19 cellular contexts compared by ENCODE assay signal in the genomic region with DNA sequence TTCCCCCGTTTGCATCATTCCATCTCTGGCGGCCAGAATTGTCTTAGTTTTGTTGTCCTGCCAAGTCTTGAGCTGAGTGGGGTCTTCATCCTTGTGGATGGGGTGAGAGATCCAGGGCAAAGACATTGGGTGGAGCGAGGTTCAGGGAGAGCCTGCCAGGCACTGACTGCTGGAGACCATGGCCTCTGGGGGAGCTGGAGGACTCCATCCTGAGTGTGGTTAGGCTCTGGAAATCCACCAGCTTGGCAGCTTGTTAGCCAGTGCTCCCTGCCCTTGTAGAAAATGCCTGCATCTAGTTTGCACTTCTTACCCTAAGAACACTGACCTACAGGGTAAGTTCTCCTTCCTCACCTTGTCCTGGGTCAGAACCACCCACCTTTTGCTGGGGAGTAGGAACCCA.
DNase-seq lines count a peak whose midpoint lies in the region; ATAC-seq and TF ChIP-seq lines count a peak whose summit lies in the region.
"Had no signal": no experiment of that assay in that cellular context is flagged by ENCODE, and none has a peak within 500 bp of the region (broad histone marks: within the 10 kb centered on the region; RNA-seq: fewer than 3 reads in every experiment).

No MANE protein-coding gene starts in this region.

- H3K9me3 Mint-ChIP-seq in natural killer cell treated with Interleukin-12 subunit alpha and Interleukin-12 subunit beta and Interleukin-15 and Interleukin-18, amount 100 ng/mL, for 72 hours: peaks cover 3% of the 10 kb centered on the region

- H3K36me3 ChIP-seq in HEK293 (ENCODE audit: control insufficient read depth in 2 of 2, insufficient read depth in 1 of 2, low read length in 2 of 2): no peaks in the 10 kb centered on the region
- H3K36me3 ChIP-seq in neuronal stem cell (replicated peaks in 1 of 2; ENCODE audit: control insufficient read depth in 2 of 2, insufficient read depth in 2 of 2, low read length in 2 of 2): no peaks in the 10 kb centered on the region
- no peaks in the 10 kb centered on the region for H3K36me3 ChIP-seq in mammary epithelial cell (ENCODE audit: insufficient read depth, low read length)
- H3K36me3 ChIP-seq: BLaER1 had no signal

- H3K14ac ChIP-seq in neuronal stem cell (ENCODE audit: low read length): peak overlapping the region; percentile 87

- no peak overlapping the region for H3K4me3 ChIP-seq in HEK293 (ENCODE audit: low read depth, low read length)
- no peak overlapping the region for H3K4me3 ChIP-seq in neuronal stem cell (ENCODE audit: low read length in 2 of 2)
- no peak overlapping the region for H3K4me3 ChIP-seq in mammary epithelial cell (replicated peaks in 1 of 3; ENCODE audit: insufficient read depth in 1 of 3, low read depth in 2 of 3, low read length in 3 of 3)
- H3K4me3 ChIP-seq: BLaER1, GM12878, GM23248, HAP-1 had no signal

- no peak overlapping the region for H3K27ac Mint-ChIP-seq in natural killer cell treated with Interleukin-12 subunit alpha and Interleukin-12 subunit beta and Interleukin-15 and Interleukin-18, amount 100 ng/mL, for 72 hours
- H3K27ac Mint-ChIP-seq: B cell; CD4-positive, CD25-positive, alpha-beta regulatory T cell; CD8-positive, alpha-beta T cell had no signal

- peaks cover 7 to 10% of the 10 kb centered on the region in 2 donors for H3K27me3 Mint-ChIP-seq in natural killer cell treated with Interleukin-12 subunit alpha and Interleukin-12 subunit beta and Interleukin-15 and Interleukin-18, amount 100 ng/mL, for 72 hours
- H3K27me3 Mint-ChIP-seq: B cell had no signal

- peak overlapping the region; percentile 2 for H2AK5ac ChIP-seq in neuronal stem cell (ENCODE audit: low read depth, low read length)

- H3K4me3 Mint-ChIP-seq in natural killer cell treated with Interleukin-12 subunit alpha and Interleukin-12 subunit beta and Interleukin-15 and Interleukin-18, amount 100 ng/mL, for 72 hours: no peak overlapping the region
- H3K4me3 Mint-ChIP-seq: B cell; CD4-positive, CD25-positive, alpha-beta regulatory T cell; CD8-positive, alpha-beta T cell had no signal

- no peak overlapping the region for H3K23ac ChIP-seq in neuronal stem cell (ENCODE audit: low read depth, low read length, poor library complexity)

- DNase-seq in neuronal stem cell (ENCODE audit: low spot score) (no peak), mammary epithelial cell (no peak), NCI-H187 (lab: John Stamatoyannopoulos, UW) (no peak)
- DNase-seq in natural killer cell treated with Interleukin-12 subunit alpha and Interleukin-12 subunit beta and Interleukin-15 and Interleukin-18, amount 100 ng/mL, for 72 hours (ENCODE audit: low spot score): no peak
- DNase-seq: Caco-2; CD4-positive, CD25-positive, alpha-beta regulatory T cell; CD8-positive, alpha-beta T cell; DMS153; DND-41; GDM1; GM23248 had no signal

- POLR2A ChIA-PET in HEK293 (lab: Yijun Ruan, JAX): no interaction called here

- H3K4me1 ChIP-seq in HEK293 (ENCODE audit: control insufficient read depth, insufficient read depth, low read length) (peaks cover 8% of the 10 kb centered on the region; the same call in 1 of the 2 replicates), neuronal stem cell (ENCODE audit: control insufficient read depth in 2 of 2, insufficient read depth in 1 of 2, low read depth in 1 of 2, low read length in 2 of 2) (peaks cover 0 to 19% of the 10 kb centered on the region in 2 donors), mammary epithelial cell (ENCODE audit: insufficient read depth, low read length) (no peaks in the 10 kb centered on the region)
- H3K4me1 ChIP-seq: BLaER1, Caco-2 had no signal

- no peaks in the 10 kb centered on the region for H3K4me1 Mint-ChIP-seq in natural killer cell treated with Interleukin-12 subunit alpha and Interleukin-12 subunit beta and Interleukin-15 and Interleukin-18, amount 100 ng/mL, for 72 hours (ENCODE audit: low read depth in 2 of 2)
- H3K4me1 Mint-ChIP-seq: B cell; CD4-positive, CD25-positive, alpha-beta regulatory T cell had no signal

- CTCF ChIA-PET in HEK293 (lab: Yijun Ruan, JAX) (interaction anchor here (0.6 kb wide), 1 partner anchor 20 kb away, joined by 5 read pairs; no protein-coding TSS in a partner anchor), mammary epithelial cell (lab: Charles Lee; ENCODE audit: low non-redundant PET) (no interaction called here)

- dilution Hi-C loops in mammary epithelial cell (cut with HindIII; ENCODE audit: low sequenced_read_pairs): no loop called here

- H3K79me1 ChIP-seq in neuronal stem cell (ENCODE audit: low read depth, low read length): no peaks in the 10 kb centered on the region

- peaks cover 6% of the 10 kb centered on the region for H3K36me3 Mint-ChIP-seq in natural killer cell treated with Interleukin-12 subunit alpha and Interleukin-12 subunit beta and Interleukin-15 and Interleukin-18, amount 100 ng/mL, for 72 hours
- H3K36me3 Mint-ChIP-seq: CD4-positive, CD25-positive, alpha-beta regulatory T cell; CD8-positive, alpha-beta T cell had no signal

- H4K20me1 ChIP-seq in mammary epithelial cell (ENCODE audit: insufficient read depth, low read length): no peaks in the 10 kb centered on the region
- H4K20me1 ChIP-seq: BLaER1 had no signal

- H3K4me2 ChIP-seq in neuronal stem cell (ENCODE audit: insufficient read depth, low read length, poor library complexity, severe bottlenecking) (no peak overlapping the region), mammary epithelial cell (ENCODE audit: insufficient read depth, low read depth, low read length) (no peak overlapping the region)
- H3K4me2 ChIP-seq: BLaER1 had no signal

- H4K91ac ChIP-seq in neuronal stem cell (ENCODE audit: low read depth, low read length, poor library complexity): no peak overlapping the region

- peak overlapping the region; percentile 6 for H2BK15ac ChIP-seq in neuronal stem cell (ENCODE audit: low read length)

- H3K79me2 ChIP-seq in mammary epithelial cell (ENCODE audit: insufficient read depth, low read length): no peaks in the 10 kb centered on the region

- in situ Hi-C loops in mammary epithelial cell (cut with MboI; ENCODE audit: low sequenced_read_pairs in 2 of 2): no loop called here

- no peak overlapping the region for H2BK5ac ChIP-seq in neuronal stem cell (ENCODE audit: low read length)

- H2AFZ ChIP-seq in neuronal stem cell (ENCODE audit: low read length) (no peak overlapping the region), mammary epithelial cell (ENCODE audit: low read depth, low read length) (no peak overlapping the region)
- H2AFZ ChIP-seq: GM23248 had no signal

- H2BK120ac ChIP-seq in neuronal stem cell (ENCODE audit: low read depth, low read length): no peak overlapping the region

- H3K4ac ChIP-seq in neuronal stem cell (ENCODE audit: low read length): no peak overlapping the region

- intact Hi-C loops in mammary epithelial cell (cut with micrococcal nuclease): no loop called here

- no CpG with 5 or more reads among the region's 3 CpGs for WGBS in neuronal stem cell (ENCODE audit: extremely low coverage in 2 of 2, insufficient read length in 2 of 2, insufficient replicate concordance in 1 of 2), 2 donors
- 50% methylated on average over 1 of the region's 3 CpGs for WGBS in mammary epithelial cell (ENCODE audit: low coverage, missing lambda C conversion rate)

- H3K9ac ChIP-seq in neuronal stem cell (ENCODE audit: low read depth, low read length, poor library complexity): no peak overlapping the region
- no peak overlapping the region for H3K9ac ChIP-seq in mammary epithelial cell (ENCODE audit: insufficient read depth, low read length)
- H3K9ac ChIP-seq: BLaER1, GM23248 had no signal

- ATAC-seq in natural killer cell treated with Interleukin-12 subunit alpha and Interleukin-12 subunit beta and Interleukin-15 and Interleukin-18, amount 100 ng/mL, for 72 hours: no peak
- ATAC-seq in HG02678 (IDR thresholded peaks at IDR 0.05; ENCODE audit: unreplicated experiment): no peak
- ATAC-seq: CD8-positive, alpha-beta T cell; GM12878 had no signal

- BruUV-seq in mammary epithelial cell (replicated peaks; lab: Mats Ljungman, UMichigan): no TSS peak

- H3K27me3 ChIP-seq in neuronal stem cell (ENCODE audit: control insufficient read depth in 3 of 3, insufficient read depth in 3 of 3, low read depth in 1 of 3, low read length in 3 of 3) (no peaks in the 10 kb centered on the region), mammary epithelial cell (ENCODE audit: insufficient read depth, low read length) (no peaks in the 10 kb centered on the region)
- H3K27me3 ChIP-seq: BLaER1 had no signal

- H2BK12ac ChIP-seq in neuronal stem cell (ENCODE audit: low read length): peak overlapping the region; percentile 75

- H3K27ac ChIP-seq in HEK293 (ENCODE audit: extremely low read depth, low read depth, low read length) (no peak overlapping the region), cingulate gyrus (ENCODE audit: low read depth, low read length) (peak overlapping the region; percentile 20), neuronal stem cell (replicated peaks; ENCODE audit: low read length) (no peak overlapping the region), mammary epithelial cell (ENCODE audit: insufficient read depth, low read depth, low read length) (no peak overlapping the region)
- H3K27ac ChIP-seq: BLaER1, C4-2B, GM23248 had no signal

- no peak for TF ChIP-seq CTCF in HEK293 (tag by site-specific recombination; IDR thresholded peaks at IDR 0.05)
- no peak for TF ChIP-seq CTCF in mammary epithelial cell (conservative IDR thresholded peaks at IDR 0.05 in 1 of 2, IDR thresholded peaks at IDR 0.05 in 1 of 2; ENCODE audit: extremely low read depth in 1 of 2, insufficient read depth in 1 of 2, low read depth in 1 of 2, low read length in 2 of 2)

- peak overlapping the region; percentile 88 for H3K18ac ChIP-seq in neuronal stem cell (ENCODE audit: low read length)

- H4K8ac ChIP-seq in neuronal stem cell (ENCODE audit: low read depth, low read length): no peak overlapping the region

- H3K9me3 ChIP-seq in HEK293 (ENCODE audit: control insufficient read depth, insufficient read depth, low read depth, low read length) (peaks cover 10% of the 10 kb centered on the region), neuronal stem cell (replicated peaks in 1 of 2; ENCODE audit: control insufficient read depth in 2 of 2, insufficient read depth in 1 of 2, low read depth in 1 of 2, low read length in 2 of 2) (peaks cover 4 to 10% of the 10 kb centered on the region in 2 donors), mammary epithelial cell (replicated peaks; ENCODE audit: insufficient read depth, low read length) (peaks cover 18% of the 10 kb centered on the region)
- H3K9me3 ChIP-seq: Caco-2 had no signal

TF ChIP-seq in HEK293, 187 proteins besides CTCF, POLR2A, EP300 and RAD21 (continues in another document):
- TF ChIP-seq ZIC2 (tag by site-specific recombination; IDR thresholded peaks at IDR 0.05) (0 out of 2 replicates have a peak, but pooled peaks have one; percentile 25), ZNF792 (tag by site-specific recombination; IDR thresholded peaks at IDR 0.05) (no peak)
